ENCODE assay signal across 1 cellular context in the genomic region with DNA sequence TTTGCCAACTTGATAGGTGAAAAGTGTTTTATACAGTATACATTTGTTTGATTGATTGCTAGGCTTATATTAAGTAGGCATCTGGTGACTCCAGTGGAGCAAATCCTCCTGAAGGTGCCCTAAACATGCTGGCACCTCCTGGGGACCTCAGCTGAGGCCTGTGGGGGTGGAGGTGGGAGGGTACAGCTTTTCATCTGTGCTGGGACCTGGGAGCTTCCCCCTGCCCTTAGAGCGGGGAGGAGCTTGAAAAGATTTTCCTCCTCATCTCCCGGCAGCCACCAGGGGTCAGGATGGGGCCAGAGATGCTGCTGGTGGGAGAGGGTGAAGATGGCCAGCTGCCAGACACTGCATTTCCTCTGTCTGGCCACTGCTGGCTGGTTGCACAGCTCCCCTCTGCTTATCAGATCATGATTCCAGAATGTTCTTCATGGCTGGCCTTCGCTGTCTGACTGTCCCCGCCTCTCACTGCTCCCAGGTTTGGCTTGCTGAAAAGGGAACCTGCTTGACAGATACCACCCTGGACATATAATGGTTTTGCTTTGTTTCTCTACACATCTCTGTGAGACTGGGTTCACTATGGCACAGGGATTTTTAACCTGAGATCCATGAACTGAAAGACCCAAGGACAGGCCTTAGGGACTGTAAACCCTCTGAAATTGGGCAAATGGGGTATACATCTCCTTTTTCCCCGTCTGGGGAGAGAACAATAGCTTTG.
A peak's percentile ranks its signal among the peaks of the same experiment; 100 is the strongest.
TF ChIP-seq lines count a peak whose summit lies in the region.

No MANE protein-coding gene starts in this region.

TF ChIP-seq in HEK293, 187 proteins besides CTCF, POLR2A, EP300 and RAD21 (continued from another document):
- TF ChIP-seq, protein P1, sequence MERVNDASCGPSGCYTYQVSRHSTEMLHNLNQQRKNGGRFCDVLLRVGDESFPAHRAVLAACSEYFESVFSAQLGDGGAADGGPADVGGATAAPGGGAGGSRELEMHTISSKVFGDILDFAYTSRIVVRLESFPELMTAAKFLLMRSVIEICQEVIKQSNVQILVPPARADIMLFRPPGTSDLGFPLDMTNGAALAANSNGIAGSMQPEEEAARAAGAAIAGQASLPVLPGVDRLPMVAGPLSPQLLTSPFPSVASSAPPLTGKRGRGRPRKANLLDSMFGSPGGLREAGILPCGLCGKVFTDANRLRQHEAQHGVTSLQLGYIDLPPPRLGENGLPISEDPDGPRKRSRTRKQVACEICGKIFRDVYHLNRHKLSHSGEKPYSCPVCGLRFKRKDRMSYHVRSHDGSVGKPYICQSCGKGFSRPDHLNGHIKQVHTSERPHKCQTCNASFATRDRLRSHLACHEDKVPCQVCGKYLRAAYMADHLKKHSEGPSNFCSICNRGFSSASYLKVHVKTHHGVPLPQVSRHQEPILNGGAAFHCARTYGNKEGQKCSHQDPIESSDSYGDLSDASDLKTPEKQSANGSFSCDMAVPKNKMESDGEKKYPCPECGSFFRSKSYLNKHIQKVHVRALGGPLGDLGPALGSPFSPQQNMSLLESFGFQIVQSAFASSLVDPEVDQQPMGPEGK (tag by site-specific recombination; IDR thresholded peaks at IDR 0.05): peak; percentile 43; the same call in 1 of the 2 replicates
- TF ChIP-seq ZBTB1 (tag by site-specific recombination; IDR thresholded peaks at IDR 0.05): no peak
- TF ChIP-seq ZNF626 (tag by site-specific recombination; IDR thresholded peaks at IDR 0.05): no peak
- TF ChIP-seq, protein P2, sequence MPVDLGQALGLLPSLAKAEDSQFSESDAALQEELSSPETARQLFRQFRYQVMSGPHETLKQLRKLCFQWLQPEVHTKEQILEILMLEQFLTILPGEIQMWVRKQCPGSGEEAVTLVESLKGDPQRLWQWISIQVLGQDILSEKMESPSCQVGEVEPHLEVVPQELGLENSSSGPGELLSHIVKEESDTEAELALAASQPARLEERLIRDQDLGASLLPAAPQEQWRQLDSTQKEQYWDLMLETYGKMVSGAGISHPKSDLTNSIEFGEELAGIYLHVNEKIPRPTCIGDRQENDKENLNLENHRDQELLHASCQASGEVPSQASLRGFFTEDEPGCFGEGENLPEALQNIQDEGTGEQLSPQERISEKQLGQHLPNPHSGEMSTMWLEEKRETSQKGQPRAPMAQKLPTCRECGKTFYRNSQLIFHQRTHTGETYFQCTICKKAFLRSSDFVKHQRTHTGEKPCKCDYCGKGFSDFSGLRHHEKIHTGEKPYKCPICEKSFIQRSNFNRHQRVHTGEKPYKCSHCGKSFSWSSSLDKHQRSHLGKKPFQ (tag by site-specific recombination; IDR thresholded peaks at IDR 0.05): no peak
- TF ChIP-seq ZNF623 (tag by site-specific recombination; IDR thresholded peaks at IDR 0.05): no peak
- TF ChIP-seq ZIC2 (tag by site-specific recombination; IDR thresholded peaks at IDR 0.05): peak; percentile 11; the same call in 1 of the 2 replicates
- TF ChIP-seq, protein P3, sequence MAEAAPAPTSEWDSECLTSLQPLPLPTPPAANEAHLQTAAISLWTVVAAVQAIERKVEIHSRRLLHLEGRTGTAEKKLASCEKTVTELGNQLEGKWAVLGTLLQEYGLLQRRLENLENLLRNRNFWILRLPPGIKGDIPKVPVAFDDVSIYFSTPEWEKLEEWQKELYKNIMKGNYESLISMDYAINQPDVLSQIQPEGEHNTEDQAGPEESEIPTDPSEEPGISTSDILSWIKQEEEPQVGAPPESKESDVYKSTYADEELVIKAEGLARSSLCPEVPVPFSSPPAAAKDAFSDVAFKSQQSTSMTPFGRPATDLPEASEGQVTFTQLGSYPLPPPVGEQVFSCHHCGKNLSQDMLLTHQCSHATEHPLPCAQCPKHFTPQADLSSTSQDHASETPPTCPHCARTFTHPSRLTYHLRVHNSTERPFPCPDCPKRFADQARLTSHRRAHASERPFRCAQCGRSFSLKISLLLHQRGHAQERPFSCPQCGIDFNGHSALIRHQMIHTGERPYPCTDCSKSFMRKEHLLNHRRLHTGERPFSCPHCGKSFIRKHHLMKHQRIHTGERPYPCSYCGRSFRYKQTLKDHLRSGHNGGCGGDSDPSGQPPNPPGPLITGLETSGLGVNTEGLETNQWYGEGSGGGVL (tag by site-specific recombination; IDR thresholded peaks at IDR 0.05): 0 out of 2 replicates have a peak, but pooled peaks have one; percentile 5
- peak; percentile 70 for TF ChIP-seq ZNF654 (tag by site-specific recombination; IDR thresholded peaks at IDR 0.05; ENCODE audit: low read depth)
- no peak for TF ChIP-seq ZNF391 (tag by site-specific recombination; IDR thresholded peaks at IDR 0.05; ENCODE audit: borderline replicate concordance, low read depth)
- TF ChIP-seq RBAK (tag by site-specific recombination; IDR thresholded peaks at IDR 0.05): no peak
- peak; percentile 69 for TF ChIP-seq ZNF335 (tag by site-specific recombination; conservative IDR thresholded peaks at IDR 0.05)
- no peak for TF ChIP-seq ZNF132 (tag by site-specific recombination; IDR thresholded peaks at IDR 0.05; ENCODE audit: borderline replicate concordance)
- no peak for TF ChIP-seq ZNF114 (tag by site-specific recombination; IDR thresholded peaks at IDR 0.05)
- TF ChIP-seq GFI1B (tag by site-specific recombination; IDR thresholded peaks at IDR 0.05): no peak
- TF ChIP-seq ZNF174 (tag by site-specific recombination; IDR thresholded peaks at IDR 0.05): no peak
- TF ChIP-seq, protein P4, sequence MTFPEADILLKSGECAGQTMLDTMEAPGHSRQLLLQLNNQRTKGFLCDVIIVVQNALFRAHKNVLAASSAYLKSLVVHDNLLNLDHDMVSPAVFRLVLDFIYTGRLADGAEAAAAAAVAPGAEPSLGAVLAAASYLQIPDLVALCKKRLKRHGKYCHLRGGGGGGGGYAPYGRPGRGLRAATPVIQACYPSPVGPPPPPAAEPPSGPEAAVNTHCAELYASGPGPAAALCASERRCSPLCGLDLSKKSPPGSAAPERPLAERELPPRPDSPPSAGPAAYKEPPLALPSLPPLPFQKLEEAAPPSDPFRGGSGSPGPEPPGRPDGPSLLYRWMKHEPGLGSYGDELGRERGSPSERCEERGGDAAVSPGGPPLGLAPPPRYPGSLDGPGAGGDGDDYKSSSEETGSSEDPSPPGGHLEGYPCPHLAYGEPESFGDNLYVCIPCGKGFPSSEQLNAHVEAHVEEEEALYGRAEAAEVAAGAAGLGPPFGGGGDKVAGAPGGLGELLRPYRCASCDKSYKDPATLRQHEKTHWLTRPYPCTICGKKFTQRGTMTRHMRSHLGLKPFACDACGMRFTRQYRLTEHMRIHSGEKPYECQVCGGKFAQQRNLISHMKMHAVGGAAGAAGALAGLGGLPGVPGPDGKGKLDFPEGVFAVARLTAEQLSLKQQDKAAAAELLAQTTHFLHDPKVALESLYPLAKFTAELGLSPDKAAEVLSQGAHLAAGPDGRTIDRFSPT (tag by site-specific recombination; IDR thresholded peaks at IDR 0.05): no peak
- TF ChIP-seq YY1 (tag by site-specific recombination; IDR thresholded peaks at IDR 0.05): no peak
- TF ChIP-seq TCF7L2 (IDR thresholded peaks at IDR 0.05; ENCODE audit: borderline replicate concordance, low read depth, low read length): no peak
- TF ChIP-seq ZNF629 (tag by site-specific recombination; IDR thresholded peaks at IDR 0.05): no peak
- TF ChIP-seq ZFHX2 (tag by site-specific recombination; conservative IDR thresholded peaks at IDR 0.05): peak; percentile 50
- 0 out of 2 replicates have a peak, but pooled peaks have one; percentile 20 for TF ChIP-seq EGR2 (tag by site-specific recombination; IDR thresholded peaks at IDR 0.05; ENCODE audit: low read depth)
- TF ChIP-seq MZF1 (tag by site-specific recombination; IDR thresholded peaks at IDR 0.05; ENCODE audit: borderline replicate concordance): no peak
- TF ChIP-seq ZNF555 (tag by site-specific recombination; conservative IDR thresholded peaks at IDR 0.05): no peak
- TF ChIP-seq OVOL3 (tag by site-specific recombination; IDR thresholded peaks at IDR 0.05): no peak
- TF ChIP-seq ZNF169 (tag by site-specific recombination; IDR thresholded peaks at IDR 0.05): no peak
- TF ChIP-seq, protein P5, sequence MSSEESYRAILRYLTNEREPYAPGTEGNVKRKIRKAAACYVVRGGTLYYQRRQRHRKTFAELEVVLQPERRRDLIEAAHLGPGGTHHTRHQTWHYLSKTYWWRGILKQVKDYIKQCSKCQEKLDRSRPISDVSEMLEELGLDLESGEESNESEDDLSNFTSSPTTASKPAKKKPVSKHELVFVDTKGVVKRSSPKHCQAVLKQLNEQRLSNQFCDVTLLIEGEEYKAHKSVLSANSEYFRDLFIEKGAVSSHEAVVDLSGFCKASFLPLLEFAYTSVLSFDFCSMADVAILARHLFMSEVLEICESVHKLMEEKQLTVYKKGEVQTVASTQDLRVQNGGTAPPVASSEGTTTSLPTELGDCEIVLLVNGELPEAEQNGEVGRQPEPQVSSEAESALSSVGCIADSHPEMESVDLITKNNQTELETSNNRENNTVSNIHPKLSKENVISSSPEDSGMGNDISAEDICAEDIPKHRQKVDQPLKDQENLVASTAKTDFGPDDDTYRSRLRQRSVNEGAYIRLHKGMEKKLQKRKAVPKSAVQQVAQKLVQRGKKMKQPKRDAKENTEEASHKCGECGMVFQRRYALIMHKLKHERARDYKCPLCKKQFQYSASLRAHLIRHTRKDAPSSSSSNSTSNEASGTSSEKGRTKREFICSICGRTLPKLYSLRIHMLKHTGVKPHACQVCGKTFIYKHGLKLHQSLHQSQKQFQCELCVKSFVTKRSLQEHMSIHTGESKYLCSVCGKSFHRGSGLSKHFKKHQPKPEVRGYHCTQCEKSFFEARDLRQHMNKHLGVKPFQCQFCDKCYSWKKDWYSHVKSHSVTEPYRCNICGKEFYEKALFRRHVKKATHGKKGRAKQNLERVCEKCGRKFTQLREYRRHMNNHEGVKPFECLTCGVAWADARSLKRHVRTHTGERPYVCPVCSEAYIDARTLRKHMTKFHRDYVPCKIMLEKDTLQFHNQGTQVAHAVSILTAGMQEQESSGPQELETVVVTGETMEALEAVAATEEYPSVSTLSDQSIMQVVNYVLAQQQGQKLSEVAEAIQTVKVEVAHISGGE (tag by site-specific recombination; conservative IDR thresholded peaks at IDR 0.05; ENCODE audit: low read depth): no peak
- TF ChIP-seq OSR2 (tag by site-specific recombination; IDR thresholded peaks at IDR 0.05): no peak
- no peak for TF ChIP-seq ZNF610 (tag by site-specific recombination; IDR thresholded peaks at IDR 0.05; ENCODE audit: borderline replicate concordance)
- peak; percentile 75 for TF ChIP-seq GLIS1 (tag by site-specific recombination; IDR thresholded peaks at IDR 0.05)
- TF ChIP-seq, protein P6, sequence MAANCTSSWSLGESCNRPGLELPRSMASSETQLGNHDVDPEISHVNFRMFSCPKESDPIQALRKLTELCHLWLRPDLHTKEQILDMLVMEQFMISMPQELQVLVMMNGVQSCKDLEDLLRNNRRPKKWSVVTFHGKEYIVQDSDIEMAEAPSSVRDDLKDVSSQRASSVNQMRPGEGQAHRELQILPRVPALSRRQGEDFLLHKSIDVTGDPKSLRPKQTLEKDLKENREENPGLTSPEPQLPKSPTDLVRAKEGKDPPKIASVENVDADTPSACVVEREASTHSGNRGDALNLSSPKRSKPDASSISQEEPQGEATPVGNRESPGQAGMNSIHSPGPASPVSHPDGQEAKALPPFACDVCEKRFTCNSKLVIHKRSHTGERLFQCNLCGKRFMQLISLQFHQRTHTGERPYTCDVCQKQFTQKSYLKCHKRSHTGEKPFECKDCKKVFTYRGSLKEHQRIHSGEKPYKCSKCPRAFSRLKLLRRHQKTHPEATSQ (tag by site-specific recombination; IDR thresholded peaks at IDR 0.05): no peak
- TF ChIP-seq SP3 (tag by site-specific recombination; IDR thresholded peaks at IDR 0.05): peak; percentile 37; the same call in 1 of the 2 replicates
- TF ChIP-seq ZBTB17 (tag by site-specific recombination; IDR thresholded peaks at IDR 0.05): 0 out of 2 replicates have a peak, but pooled peaks have one; percentile 35
- no peak for TF ChIP-seq ZNF785 (tag by site-specific recombination; IDR thresholded peaks at IDR 0.05)
- TF ChIP-seq SP7 (tag by site-specific recombination; IDR thresholded peaks at IDR 0.05): no peak
- TF ChIP-seq TRIM28 (IDR thresholded peaks at IDR 0.05; ENCODE audit: borderline replicate concordance, low read length): no peak
- TF ChIP-seq ZNF621 (tag by site-specific recombination; IDR thresholded peaks at IDR 0.05): no peak
- no peak for TF ChIP-seq ZNF48 (tag by site-specific recombination; IDR thresholded peaks at IDR 0.05)
- TF ChIP-seq, protein P7, sequence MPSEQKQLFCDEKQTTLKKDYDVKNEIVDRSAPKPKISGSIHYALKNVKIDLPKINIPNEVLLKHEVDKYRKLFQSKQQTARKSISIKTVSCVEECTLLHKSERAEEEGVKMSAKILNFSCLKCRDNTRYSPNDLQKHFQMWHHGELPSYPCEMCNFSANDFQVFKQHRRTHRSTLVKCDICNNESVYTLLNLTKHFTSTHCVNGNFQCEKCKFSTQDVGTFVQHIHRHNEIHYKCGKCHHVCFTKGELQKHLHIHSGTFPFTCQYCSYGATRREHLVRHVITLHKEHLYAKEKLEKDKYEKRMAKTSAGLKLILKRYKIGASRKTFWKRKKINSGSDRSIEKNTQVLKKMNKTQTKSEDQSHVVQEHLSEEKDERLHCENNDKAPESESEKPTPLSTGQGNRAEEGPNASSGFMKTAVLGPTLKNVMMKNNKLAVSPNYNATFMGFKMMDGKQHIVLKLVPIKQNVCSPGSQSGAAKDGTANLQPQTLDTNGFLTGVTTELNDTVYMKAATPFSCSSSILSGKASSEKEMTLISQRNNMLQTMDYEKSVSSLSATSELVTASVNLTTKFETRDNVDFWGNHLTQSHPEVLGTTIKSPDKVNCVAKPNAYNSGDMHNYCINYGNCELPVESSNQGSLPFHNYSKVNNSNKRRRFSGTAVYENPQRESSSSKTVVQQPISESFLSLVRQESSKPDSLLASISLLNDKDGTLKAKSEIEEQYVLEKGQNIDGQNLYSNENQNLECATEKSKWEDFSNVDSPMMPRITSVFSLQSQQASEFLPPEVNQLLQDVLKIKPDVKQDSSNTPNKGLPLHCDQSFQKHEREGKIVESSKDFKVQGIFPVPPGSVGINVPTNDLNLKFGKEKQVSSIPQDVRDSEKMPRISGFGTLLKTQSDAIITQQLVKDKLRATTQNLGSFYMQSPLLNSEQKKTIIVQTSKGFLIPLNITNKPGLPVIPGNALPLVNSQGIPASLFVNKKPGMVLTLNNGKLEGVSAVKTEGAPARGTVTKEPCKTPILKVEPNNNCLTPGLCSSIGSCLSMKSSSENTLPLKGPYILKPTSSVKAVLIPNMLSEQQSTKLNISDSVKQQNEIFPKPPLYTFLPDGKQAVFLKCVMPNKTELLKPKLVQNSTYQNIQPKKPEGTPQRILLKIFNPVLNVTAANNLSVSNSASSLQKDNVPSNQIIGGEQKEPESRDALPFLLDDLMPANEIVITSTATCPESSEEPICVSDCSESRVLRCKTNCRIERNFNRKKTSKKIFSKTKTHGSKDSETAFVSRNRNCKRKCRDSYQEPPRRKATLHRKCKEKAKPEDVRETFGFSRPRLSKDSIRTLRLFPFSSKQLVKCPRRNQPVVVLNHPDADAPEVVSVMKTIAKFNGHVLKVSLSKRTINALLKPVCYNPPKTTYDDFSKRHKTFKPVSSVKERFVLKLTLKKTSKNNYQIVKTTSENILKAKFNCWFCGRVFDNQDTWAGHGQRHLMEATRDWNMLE (tag by site-specific recombination; conservative IDR thresholded peaks at IDR 0.05; ENCODE audit: low read depth): 0 out of 2 replicates have a peak, but pooled peaks have one; percentile 16
- peak; percentile 93 for TF ChIP-seq ZNF341 (tag by site-specific recombination; IDR thresholded peaks at IDR 0.05; ENCODE audit: low read depth)
